ENCODE assay signal across 1 cellular context in the genomic region with DNA sequence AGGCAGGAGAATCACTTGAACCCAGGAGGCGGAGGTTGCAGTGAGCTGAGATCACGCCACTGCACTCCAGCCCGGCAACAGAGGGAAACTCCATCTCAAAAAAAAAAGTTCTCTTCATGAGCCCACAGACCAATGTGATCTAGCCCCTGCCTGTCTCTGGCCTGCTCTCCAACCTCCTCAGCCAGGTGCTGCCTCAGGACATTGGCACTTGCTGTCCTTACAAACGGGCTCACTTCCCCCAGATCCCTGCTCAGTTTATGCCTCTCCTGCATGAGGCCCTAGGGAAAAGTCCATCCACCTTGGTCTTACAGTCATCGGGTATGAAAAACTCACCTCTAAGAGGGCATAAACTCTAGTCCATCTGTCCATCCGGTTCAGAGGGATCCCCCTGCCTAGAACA.
TF ChIP-seq lines count a peak whose summit lies in the region.

No MANE protein-coding gene starts in this region.

TF ChIP-seq in IMR-90, 13 proteins besides CTCF, POLR2A, EP300 and RAD21:
- no peak for TF ChIP-seq MAZ (IDR thresholded peaks at IDR 0.05; ENCODE audit: borderline replicate concordance, low read depth, low read length)
- no peak for TF ChIP-seq RFX5 (IDR thresholded peaks at IDR 0.05; ENCODE audit: low read depth, low read length)
- TF ChIP-seq SMC3 (IDR thresholded peaks at IDR 0.05; ENCODE audit: low read depth, low read length) = no peak
- TF ChIP-seq MXI1 (IDR thresholded peaks at IDR 0.05; ENCODE audit: borderline replicate concordance, low read depth, low read length) = no peak
- TF ChIP-seq NFE2L2 (IDR thresholded peaks at IDR 0.05; ENCODE audit: low read depth, low read length) = no peak
- TF ChIP-seq, protein P1, sequence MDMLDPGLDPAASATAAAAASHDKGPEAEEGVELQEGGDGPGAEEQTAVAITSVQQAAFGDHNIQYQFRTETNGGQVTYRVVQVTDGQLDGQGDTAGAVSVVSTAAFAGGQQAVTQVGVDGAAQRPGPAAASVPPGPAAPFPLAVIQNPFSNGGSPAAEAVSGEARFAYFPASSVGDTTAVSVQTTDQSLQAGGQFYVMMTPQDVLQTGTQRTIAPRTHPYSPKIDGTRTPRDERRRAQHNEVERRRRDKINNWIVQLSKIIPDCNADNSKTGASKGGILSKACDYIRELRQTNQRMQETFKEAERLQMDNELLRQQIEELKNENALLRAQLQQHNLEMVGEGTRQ (IDR thresholded peaks at IDR 0.05; ENCODE audit: low read depth, low read length) = no peak
- TF ChIP-seq FOS (IDR thresholded peaks at IDR 0.05; ENCODE audit: low read depth, low read length) = no peak
- TF ChIP-seq RCOR1 (IDR thresholded peaks at IDR 0.05; ENCODE audit: insufficient replicate concordance, low read length) = no peak
